ENCODE assay signal across 11 cellular contexts in the genomic region with DNA sequence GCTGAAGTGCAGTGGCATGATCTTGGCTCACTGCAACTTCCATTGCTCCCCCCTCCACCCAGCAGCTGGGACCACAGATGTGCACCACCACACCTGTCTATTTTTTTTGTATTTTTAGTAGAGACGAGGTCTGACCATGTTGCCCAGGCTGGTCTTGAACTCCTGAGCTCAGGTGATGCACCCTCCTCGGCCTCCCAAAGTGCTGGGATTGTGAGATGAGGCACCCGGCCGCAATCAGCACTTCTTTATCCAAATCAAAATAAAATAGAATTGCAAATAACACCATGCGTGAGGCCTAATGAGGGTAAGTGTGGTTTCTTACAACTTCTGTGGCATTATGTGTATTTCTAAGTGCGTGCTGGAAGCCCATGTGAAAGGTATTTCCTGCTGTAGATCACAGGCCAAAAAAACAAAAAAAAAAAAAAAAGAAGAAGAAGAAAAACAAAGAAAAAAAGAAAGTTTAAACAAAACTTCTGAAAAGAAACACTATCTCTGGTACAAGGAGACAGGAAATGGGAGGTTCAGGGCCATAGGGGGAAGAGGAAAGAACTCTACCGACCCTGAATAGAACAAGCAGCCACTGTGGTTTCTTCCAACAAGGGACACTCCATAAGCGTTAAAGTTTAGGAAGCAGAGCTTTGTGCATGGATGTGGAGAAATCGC. TPM values are rescaled to one million over a fixed set of nuclear protein-coding genes. Genes with fewer than 3 reads are reported as not detected.
DNase-seq lines count a peak whose midpoint lies in the region; ATAC-seq and TF ChIP-seq lines count a peak whose summit lies in the region.
"Had no signal": no experiment of that assay in that cellular context is flagged by ENCODE, and none has a peak within 500 bp of the region (broad histone marks: within the 10 kb centered on the region; RNA-seq: fewer than 3 reads in every experiment).

No MANE protein-coding gene starts in this region.

- no peaks in the 10 kb centered on the region for H3K27me3 ChIP-seq in right atrium auricular region

- peak overlapping the region; percentile 13 to 31 for H3K27ac ChIP-seq in right atrium auricular region

- peaks cover 0 to 51% of the 10 kb centered on the region in 2 donors for H3K4me1 ChIP-seq in right atrium auricular region

- no peaks in the 10 kb centered on the region for H3K9me3 ChIP-seq in right atrium auricular region

- DNase-seq in right atrium auricular region (ENCODE audit: low spot score): no peak
- no peak for DNase-seq in left cardiac atrium
- DNase-seq in activated naive CD8-positive, alpha-beta T cell treated with anti-CD3 and anti-CD28 coated beads for 36 hours: no peak
- no peak for DNase-seq in naive B cell
- DNase-seq in middle frontal gyrus (ENCODE audit: extremely low spot score, low spot score): no peak
- no peak for DNase-seq in NCI-H2171 (lab: John Stamatoyannopoulos, UW)
- DNase-seq: kidney glomerular epithelial cell had no signal

- TF ChIP-seq CTCF in right atrium auricular region (IDR thresholded peaks at IDR 0.05): no peak

- intact Hi-C loops in left cardiac atrium (cut with DNase I): no loop called here

- H3K4me1 Mint-ChIP-seq in activated naive CD8-positive, alpha-beta T cell treated with anti-CD3 and anti-CD28 coated beads for 36 hours: peaks cover 46% of the 10 kb centered on the region
- peaks cover 37 to 47% (median 43%) of the 10 kb centered on the region in 3 donors for H3K4me1 Mint-ChIP-seq in naive B cell

- no peaks in the 10 kb centered on the region for H3K36me3 ChIP-seq in right atrium auricular region

- H3K4me3 ChIP-seq in right atrium auricular region: no peak overlapping the region

- H3K4me3 Mint-ChIP-seq in activated naive CD8-positive, alpha-beta T cell treated with anti-CD3 and anti-CD28 coated beads for 36 hours: peak overlapping the region; percentile 53
- peak overlapping the region; percentile 57 to 91 (median 72) for H3K4me3 Mint-ChIP-seq in naive B cell

- peaks cover 1% of the 10 kb centered on the region for H3K9me3 Mint-ChIP-seq in activated naive CD8-positive, alpha-beta T cell treated with anti-CD3 and anti-CD28 coated beads for 36 hours
- no peaks in the 10 kb centered on the region for H3K9me3 Mint-ChIP-seq in naive B cell
- H3K9me3 Mint-ChIP-seq: dendritic cell treated with granulocyte-macrophage colony-stimulating factor and Interleukin-4, amounts not matched to agents 40 ng/mL and 50 ng/mL, for 4 days had no signal

- H3K27ac Mint-ChIP-seq in activated naive CD8-positive, alpha-beta T cell treated with anti-CD3 and anti-CD28 coated beads for 36 hours: peak overlapping the region; percentile 97
- peak overlapping the region; percentile 57 to 94 (median 89) for H3K27ac Mint-ChIP-seq in naive B cell

- H3K27me3 Mint-ChIP-seq in activated naive CD8-positive, alpha-beta T cell treated with anti-CD3 and anti-CD28 coated beads for 36 hours: no peaks in the 10 kb centered on the region
- no peaks in the 10 kb centered on the region for H3K27me3 Mint-ChIP-seq in naive B cell

- H3K36me3 Mint-ChIP-seq in activated naive CD8-positive, alpha-beta T cell treated with anti-CD3 and anti-CD28 coated beads for 36 hours: peaks cover 25% of the 10 kb centered on the region
- H3K36me3 Mint-ChIP-seq in naive B cell: no peaks in the 10 kb centered on the region

- ATAC-seq in left cardiac atrium: no peak
- ATAC-seq in naive B cell (ENCODE audit: low read depth in 2 of 2): no peak
- no peak for ATAC-seq in HG03521 (IDR thresholded peaks at IDR 0.05; ENCODE audit: unreplicated experiment)
- no peak for ATAC-seq in GM21528 (IDR thresholded peaks at IDR 0.05; ENCODE audit: low FRiP score, unreplicated experiment)

RNA-seq across cellular contexts. Expression of gene GRAMD1A, which starts 3.0 kb away (rescaled TPM):
- total RNA-seq in right atrium auricular region (10 to 100 TPM; 29.6 to 37.7 TPM), left cardiac atrium (10 to 100 TPM; 29.2 to 45.5 TPM)
- total RNA-seq in activated naive CD8-positive, alpha-beta T cell treated with anti-CD3 and anti-CD28 coated beads for 36 hours: 100 to 1,000 TPM; 135 to 140 TPM
- polyA plus RNA-seq in naive B cell (ENCODE audit: low read depth in 6 of 6): 10 to 100 TPM; 10.4 to 29.3 (median 12.3) TPM

RNA-seq across cellular contexts. Expression of gene ZNF792, which starts 33.1 kb away (rescaled TPM):
- total RNA-seq in right atrium auricular region: 1 to 10 TPM; 4.4 to 5.9 TPM
- total RNA-seq in left cardiac atrium: 1 to 10 TPM; 3.1 to 5.5 TPM
- 1 to 10 TPM; 3.4 to 4.6 TPM for total RNA-seq in activated naive CD8-positive, alpha-beta T cell treated with anti-CD3 and anti-CD28 coated beads for 36 hours
- polyA plus RNA-seq in naive B cell (ENCODE audit: low read depth in 6 of 6): 10 to 100 TPM in 2 of 6 donors, 1 to 10 TPM in 4; 6.7 to 14.7 (median 8.8) TPM

RNA-seq across cellular contexts. Expression of gene SCN1B, which starts 33.2 kb away (rescaled TPM):
- total RNA-seq in right atrium auricular region: 100 to 1,000 TPM in 1 of 2 donors, 10 to 100 TPM in 1; 57.3 to 119 TPM
- total RNA-seq in left cardiac atrium: 100 to 1,000 TPM in 1 of 2 donors, 10 to 100 TPM in 1; 73.6 to 163 TPM
- total RNA-seq in activated naive CD8-positive, alpha-beta T cell treated with anti-CD3 and anti-CD28 coated beads for 36 hours: under 1 TPM; 0.45 to 0.98 TPM
- under 1 TPM in 4 of 6 donors, not detected in 2; 0.06 to 0.36 (median 0.28) TPM for polyA plus RNA-seq in naive B cell (ENCODE audit: low read depth in 6 of 6)

RNA-seq across cellular contexts. Expression of gene HPN, which starts 44.4 kb away (rescaled TPM):
- total RNA-seq in right atrium auricular region (1 to 10 TPM; 2.5 to 7.2 TPM), left cardiac atrium (1 to 10 TPM; 5.6 to 7.2 TPM)
- under 1 TPM in 1 of 2 experiments, not detected in 1; 0.31 TPM for total RNA-seq in activated naive CD8-positive, alpha-beta T cell treated with anti-CD3 and anti-CD28 coated beads for 36 hours
- not detected for polyA plus RNA-seq in naive B cell (ENCODE audit: low read depth in 6 of 6)
- total RNA-seq: M059J had no signal

Comparison
In these comparisons a context has a peak if more than half of its experiments do, and no peak if none do; other contexts are left out.
1. RNA of gene SCN1B, which starts 33.2 kb away (total RNA-seq): 73.6 to 163 TPM in left cardiac atrium and 57.3 to 119 TPM in right atrium auricular region; 0.45 to 0.98 TPM in activated naive CD8-positive, alpha-beta T cell treated with anti-CD3 and anti-CD28 coated beads for 36 hours; every median in the first group is over 10 times any median in the second.